Comparison of ENCODE assay signal across 1 cellular context in genomic region chr2:188089896-188090295, GRCh38.
TF ChIP-seq lines count a peak whose summit lies in the region.

No MANE protein-coding gene starts in this region.

TF ChIP-seq in GM23338, 12 proteins besides CTCF, POLR2A, EP300 and RAD21:
- TF ChIP-seq ZNF462 (CRISPR knock-in tag; IDR thresholded peaks at IDR 0.05) (no peak), EZH2 (IDR thresholded peaks at IDR 0.05; ENCODE audit: low read depth, unreplicated experiment) (no peak), REST (IDR thresholded peaks at IDR 0.05; ENCODE audit: unreplicated experiment) (no peak), CREB1 (CRISPR knock-in tag; IDR thresholded peaks at IDR 0.05; ENCODE audit: low read depth) (no peak), ETS1 (IDR thresholded peaks at IDR 0.05) (no peak), POLR2AphosphoS5 (IDR thresholded peaks at IDR 0.05; ENCODE audit: low read depth) (no peak), EZH2phosphoT487 (IDR thresholded peaks at IDR 0.05; ENCODE audit: unreplicated experiment) (no peak), JUNB (IDR thresholded peaks at IDR 0.05; ENCODE audit: unreplicated experiment) (no peak), ZNF114 (CRISPR knock-in tag; IDR thresholded peaks at IDR 0.05) (no peak), STAT1 (IDR thresholded peaks at IDR 0.05; ENCODE audit: unreplicated experiment) (no peak), ZNF331 (CRISPR knock-in tag; IDR thresholded peaks at IDR 0.05; ENCODE audit: low read depth) (no peak), NANOG (IDR thresholded peaks at IDR 0.05; ENCODE audit: borderline replicate concordance) (no peak)
